In genomic region chr7:20197837-20198236, GRCh38 we compare ENCODE assay signal across 10 cellular contexts. TPM values are rescaled to one million over a fixed set of nuclear protein-coding genes. Genes with fewer than 3 reads are reported as not detected.
A peak's percentile ranks its signal among the peaks of the same experiment; 100 is the strongest.
DNase-seq lines count a peak whose midpoint lies in the region; ATAC-seq and TF ChIP-seq lines count a peak whose summit lies in the region.
"Had no signal": no experiment of that assay in that cellular context is flagged by ENCODE, and none has a peak within 500 bp of the region (broad histone marks: within the 10 kb centered on the region; RNA-seq: fewer than 3 reads in every experiment).

No MANE protein-coding gene starts in this region.

- H3K79me2 ChIP-seq in OCI-LY3 (ENCODE audit: low read length) (peaks cover 17% of the 10 kb centered on the region), fibroblast of lung (ENCODE audit: control insufficient read depth, insufficient read depth, low read length) (no peaks in the 10 kb centered on the region)

- H3K4me3 ChIP-seq in OCI-LY3 (ENCODE audit: low read length) (no peak overlapping the region), fibroblast of lung (replicated peaks in 1 of 4; ENCODE audit: control extremely low read depth in 1 of 4, insufficient read depth in 1 of 4, low read depth in 3 of 4, low read length in 4 of 4) (no peak overlapping the region), spleen (no peak overlapping the region)

- no peaks in the 10 kb centered on the region for H3K27me3 ChIP-seq in OCI-LY3 (ENCODE audit: low read depth, low read length)
- H3K27me3 ChIP-seq in fibroblast of lung (ENCODE audit: control insufficient read depth, insufficient read depth, low read length) = no peaks in the 10 kb centered on the region
- H3K27me3 ChIP-seq in spleen (replicated peaks in 1 of 7) = no peaks in the 10 kb centered on the region

- H4K20me1 ChIP-seq in OCI-LY3 (ENCODE audit: insufficient read depth, low read length) (no peaks in the 10 kb centered on the region), fibroblast of lung (ENCODE audit: control insufficient read depth, extremely low read depth, insufficient read depth, low read length) (no peaks in the 10 kb centered on the region)

- H3K27ac ChIP-seq in OCI-LY3 (ENCODE audit: low read length) (0 out of 2 replicates have a peak overlapping the region, but pooled peaks have one; percentile 81), fibroblast of lung (ENCODE audit: insufficient read depth, low read length) (no peak overlapping the region), spleen (peak overlapping the region in 1 of 8 donors; percentile 83)

- H3K36me3 ChIP-seq in OCI-LY3 (replicated peaks; ENCODE audit: low read depth, low read length) (peaks cover 4% of the 10 kb centered on the region), fibroblast of lung (ENCODE audit: control insufficient read depth, insufficient read depth, low read length) (no peaks in the 10 kb centered on the region), spleen (no peaks in the 10 kb centered on the region)

- H3K4me1 ChIP-seq in OCI-LY3 (ENCODE audit: low read length) (peaks cover 65% of the 10 kb centered on the region), fibroblast of lung (ENCODE audit: control insufficient read depth, extremely low read depth, insufficient read depth, low read length) (no peaks in the 10 kb centered on the region), spleen (peaks cover 0 to 52% (median 18%) of the 10 kb centered on the region in 6 donors)

- peak; percentile 55 for TF ChIP-seq CTCF in OCI-LY3 (IDR thresholded peaks at IDR 0.05; ENCODE audit: low read depth, low read length)
- peak; percentile 30 to 33 for TF ChIP-seq CTCF in fibroblast of lung (conservative IDR thresholded peaks at IDR 0.05 in 1 of 2, IDR thresholded peaks at IDR 0.05 in 1 of 2; ENCODE audit: low read depth in 1 of 2, low read length in 2 of 2)
- peak in 7 of 11 experiments; percentile 11 to 42 (median 30) for TF ChIP-seq CTCF in spleen (IDR thresholded peaks at IDR 0.05 in 8 of 11, conservative IDR thresholded peaks at IDR 0.05 in 3 of 11)

- H2AFZ ChIP-seq in OCI-LY3 (ENCODE audit: low read depth, low read length) = no peak overlapping the region
- no peak overlapping the region for H2AFZ ChIP-seq in fibroblast of lung (ENCODE audit: low read length)

- DNase-seq in NCI-H748 (lab: John Stamatoyannopoulos, UW; ENCODE audit: unreplicated experiment) (peak; percentile 51), NCI-H748 treated with DMSO at 0.1 percent for 48 hours (lab: John Stamatoyannopoulos, UW) (no peak), fibroblast of lung (ENCODE audit: low read depth in 2 of 2) (no peak), spleen (no peak), RKO (ENCODE audit: low spot score) (no peak)
- no peak for DNase-seq in stimulated activated CD4-positive, alpha-beta T cell treated with anti-CD3 and anti-CD28 coated beads, Interleukin-15, amount 100 ng/mL, for 24 hours
- DNase-seq: activated CD4-positive, alpha-beta T cell treated with anti-CD3 and anti-CD28 coated beads for 48 hours; KBM-7 had no signal

- ATAC-seq in HG03439 (IDR thresholded peaks at IDR 0.05; ENCODE audit: unreplicated experiment) = no peak

- H3K4me2 ChIP-seq in OCI-LY3 (ENCODE audit: low read length) (no peak overlapping the region), fibroblast of lung (ENCODE audit: extremely low read depth, insufficient read depth, low read length) (no peak overlapping the region)

- intact Hi-C loops in spleen (cut with DNase I; ENCODE audit: low total_unique reads) = no loop called here

- no peaks in the 10 kb centered on the region for H3K9me3 ChIP-seq in OCI-LY3 (ENCODE audit: insufficient read depth, low read length)
- no peaks in the 10 kb centered on the region for H3K9me3 ChIP-seq in fibroblast of lung (ENCODE audit: control insufficient read depth, insufficient read depth, low read depth, low read length)
- no peaks in the 10 kb centered on the region for H3K9me3 ChIP-seq in spleen

- TF ChIP-seq POLR2A in spleen (IDR thresholded peaks at IDR 0.05) = no peak

- H3K9ac ChIP-seq in OCI-LY3 (ENCODE audit: low read length) = no peak overlapping the region
- H3K9ac ChIP-seq in fibroblast of lung (ENCODE audit: insufficient read depth, low read length) = no peak overlapping the region

RNA-seq across cellular contexts. Expression of gene MACC1, which starts 19.3 kb away (rescaled TPM):
- total RNA-seq in fibroblast of lung = 0.26 and 0.33 TPM in 2 replicates
- under 0.01 and 0.01 TPM in 2 replicates for polyA plus RNA-seq in fibroblast of lung
- not detected in 2 replicates for polyA plus RNA-seq in fibroblast of lung (2012)
- not detected in 2 replicates for polyA minus RNA-seq in fibroblast of lung (ENCODE audit: low replicate concordance)
- 10 to 100 TPM in 2 of 7 donors, 1 to 10 TPM in 5; 3.7 to 10.6 (median 5.2) TPM for total RNA-seq in spleen
- polyA plus RNA-seq in spleen = 1 to 10 TPM in 2 of 3 donors, under 1 TPM in 1; 0.83 to 1.3 (median 1.1) TPM
